ENCODE assay signal across 8 cellular contexts in the genomic region with DNA sequence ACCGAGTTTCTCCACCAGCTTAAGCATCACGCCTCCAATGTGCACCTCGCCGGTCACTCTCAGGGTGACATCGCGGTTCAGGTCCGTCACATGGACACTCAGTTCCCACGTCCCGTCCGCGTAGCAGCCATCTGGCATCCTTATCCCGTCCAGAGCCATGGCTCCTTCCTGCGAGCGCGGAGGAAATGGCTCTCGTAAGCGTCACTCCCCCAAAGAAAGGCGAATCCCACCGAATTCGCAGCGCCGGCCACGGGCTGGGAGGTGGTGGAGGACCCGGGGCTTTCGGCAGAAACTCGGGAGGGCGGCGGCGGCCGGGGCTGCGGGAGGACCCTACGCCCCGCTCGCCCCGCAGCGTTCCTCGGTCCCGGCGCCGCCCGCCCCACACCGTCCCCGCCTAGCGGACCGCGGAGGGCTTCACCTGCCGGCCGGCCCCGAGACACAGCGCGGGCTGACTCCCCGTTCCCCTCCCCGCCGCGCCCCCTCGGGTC. TPM values are rescaled to one million over a fixed set of nuclear protein-coding genes. Genes with fewer than 3 reads are reported as not detected.
A peak's percentile ranks its signal among the peaks of the same experiment; 100 is the strongest.
DNase-seq lines count a peak whose midpoint lies in the region; ATAC-seq, FAIRE-seq and TF ChIP-seq lines count a peak whose summit lies in the region.

No MANE protein-coding gene starts in this region.

- intact Hi-C loops in GM12878 (cut with micrococcal nuclease; ENCODE audit: unreplicated experiment) = loop anchor here (5.0 kb wide), 1 partner anchor 33 kb away; no protein-coding TSS in a partner anchor

- peak; percentile 51 for ATAC-seq in HG02759 (IDR thresholded peaks at IDR 0.05; ENCODE audit: unreplicated experiment)
- ATAC-seq in GM12878 = peak; percentile 70
- ATAC-seq in HG03196 (IDR thresholded peaks at IDR 0.05; ENCODE audit: unreplicated experiment) = no peak

- TF ChIP-seq CTCF in RWPE1 (conservative IDR thresholded peaks at IDR 0.05; ENCODE audit: low read depth) (no peak), GM12878 (IDR thresholded peaks at IDR 0.05 in 2 of 3, conservative IDR thresholded peaks at IDR 0.05 in 1 of 3; ENCODE audit: control insufficient read depth in 2 of 3, extremely low read depth in 1 of 3, insufficient read depth in 1 of 3, low read depth in 3 of 3, low read length in 3 of 3) (no peak), retinal pigment epithelial cell (conservative IDR thresholded peaks at IDR 0.05; ENCODE audit: low read depth, low read length) (no peak)

- no peak for FAIRE-seq in GM12878 (lab: Jason Lieb, UNC)

- no peaks in the 10 kb centered on the region for H4K20me1 ChIP-seq in GM12878 (ENCODE audit: control insufficient read depth, insufficient read depth)

- DNase-seq in RWPE1 (ENCODE audit: low spot score) = peak; percentile 30
- no peak for DNase-seq in GM12878 (ENCODE audit: low read depth, low spot score)
- no peak for DNase-seq in iPS DF 6.9 (ENCODE audit: low read depth, low spot score)
- DNase-seq in retinal pigment epithelial cell (ENCODE audit: low read depth) = no peak
- DNase-seq in stimulated activated naive CD4-positive, alpha-beta T cell treated with Interleukin-2 at 50 U/mL for 16 hours (lab: John Stamatoyannopoulos, UW) = no peak

- WGBS in GM12878 (ENCODE audit: insufficient coverage, insufficient replicate concordance, low lambda C conversion rate, missing lambda C conversion rate) = 8% methylated on average over 38 of the region's 56 CpGs
- no CpG with 5 or more reads among the region's 56 CpGs for WGBS in iPS DF 6.9 (ENCODE audit: insufficient coverage, insufficient read length)

- H3K4me1 ChIP-seq in GM12878 (ENCODE audit: control insufficient read depth, insufficient read depth, low read length) (peaks cover 3% of the 10 kb centered on the region; the same call in 1 of the 2 replicates), iPS DF 6.9 (ENCODE audit: control insufficient read depth, insufficient read depth, low read length) (peaks cover 2% of the 10 kb centered on the region; the same call in 1 of the 2 replicates)

- H3K36me3 ChIP-seq in GM12878 (ENCODE audit: control insufficient read depth in 2 of 2, insufficient read depth in 2 of 2, low read length in 1 of 2) = no peaks in the 10 kb centered on the region
- no peaks in the 10 kb centered on the region for H3K36me3 ChIP-seq in iPS DF 6.9 (ENCODE audit: control insufficient read depth, insufficient read depth, low read length)

- H3K27me3 ChIP-seq in GM12878 (replicated peaks in 1 of 2; ENCODE audit: control insufficient read depth in 2 of 2, insufficient read depth in 2 of 2, low read length in 1 of 2) = peaks cover 1 to 18% of the 10 kb centered on the region in 2 experiments
- H3K27me3 ChIP-seq in iPS DF 6.9 (ENCODE audit: control insufficient read depth, insufficient read depth, low read length) = no peaks in the 10 kb centered on the region

- no peak for TF ChIP-seq RAD21 in GM12878 (IDR thresholded peaks at IDR 0.05; ENCODE audit: insufficient read depth, low read depth, low read length)

- in situ Hi-C loops in GM12878 (cut with MboI) = no loop called here

- CTCF ChIA-PET in RWPE1 (lab: Yijun Ruan, JAX) = interaction anchor here (0.6 kb wide), 1 partner anchor 127 kb away, joined by 7 read pairs; no protein-coding TSS in a partner anchor
- CTCF ChIA-PET in GM12878 (lab: Yijun Ruan, JAX) = no interaction called here

- RAD21 ChIA-PET in GM12878 (lab: Charles Lee; ENCODE audit: unreplicated experiment) = interaction anchor here (1.4 to 2.9 kb wide), 2 partner anchors 13 to 29 kb away, joined by 3 to 19 read pairs; no protein-coding TSS in a partner anchor

- H3K9ac ChIP-seq in GM12878 (ENCODE audit: control insufficient read depth, insufficient read depth, low read length) = no peak overlapping the region; the same call in 1 of the 2 replicates

- no peaks in the 10 kb centered on the region for H3K79me2 ChIP-seq in GM12878 (ENCODE audit: control insufficient read depth, insufficient read depth, low read length)

- H3K27ac ChIP-seq in RWPE1 = peak overlapping the region; percentile 95
- no peak overlapping the region for H3K27ac ChIP-seq in GM12878 (ENCODE audit: control insufficient read depth, insufficient read depth)
- H3K27ac ChIP-seq in iPS DF 6.9 (ENCODE audit: low read length) = no peak overlapping the region

- BruUV-seq in GM12878 (replicated peaks; lab: Mats Ljungman, UMichigan) = no TSS peak

- TF ChIP-seq EP300 in GM12878 (IDR thresholded peaks at IDR 0.05; ENCODE audit: borderline replicate concordance in 1 of 2, control insufficient read depth in 1 of 2, low read depth in 2 of 2, low read length in 2 of 2) = no peak

- H3K4me3 ChIP-seq in GM08714 (ENCODE audit: low read length) (peak overlapping the region; percentile 56), GM12878 (peak overlapping the region; percentile 69), iPS DF 6.9 (ENCODE audit: low read length) (peak overlapping the region; percentile 99), retinal pigment epithelial cell (ENCODE audit: low read length) (peak overlapping the region; percentile 71)

- peak overlapping the region; percentile 50 for H2AFZ ChIP-seq in GM12878 (ENCODE audit: control insufficient read depth, low read depth, low read length)

- POLR2A ChIA-PET in RWPE1 (lab: Yijun Ruan, JAX; ENCODE audit: low non-redundant PET) (no interaction called here), GM12878 (lab: Charles Lee) (no interaction called here)

- H3K9me3 ChIP-seq in GM12878 (replicated peaks; ENCODE audit: control insufficient read depth, insufficient read depth, low read length) (no peaks in the 10 kb centered on the region), iPS DF 6.9 (ENCODE audit: control insufficient read depth, insufficient read depth, low read length) (no peaks in the 10 kb centered on the region)

- H3K4me2 ChIP-seq in GM12878 (ENCODE audit: control insufficient read depth, insufficient read depth) = peak overlapping the region; percentile 98

- no peak for TF ChIP-seq POLR2A in GM12878 (IDR thresholded peaks at IDR 0.05; ENCODE audit: low read depth, low read length)

- SMC1A ChIA-PET in GM12878 (lab: Charles Lee; ENCODE audit: uncharacterized antibody, unreplicated experiment) = interaction anchor here (2.5 to 3.6 kb wide), 2 partner anchors 12 to 25 kb away, joined by 15 to 28 read pairs; no protein-coding TSS in a partner anchor

TF ChIP-seq in GM12878, 131 proteins besides CTCF, POLR2A, EP300 and RAD21:
- 0 out of 2 replicates have a peak, but pooled peaks have one; percentile 11 for TF ChIP-seq NR2F1 (conservative IDR thresholded peaks at IDR 0.05)
- TF ChIP-seq DPF2 (IDR thresholded peaks at IDR 0.05) = peak; percentile 45; the same call in 1 of the 2 replicates
- TF ChIP-seq, protein P1, sequence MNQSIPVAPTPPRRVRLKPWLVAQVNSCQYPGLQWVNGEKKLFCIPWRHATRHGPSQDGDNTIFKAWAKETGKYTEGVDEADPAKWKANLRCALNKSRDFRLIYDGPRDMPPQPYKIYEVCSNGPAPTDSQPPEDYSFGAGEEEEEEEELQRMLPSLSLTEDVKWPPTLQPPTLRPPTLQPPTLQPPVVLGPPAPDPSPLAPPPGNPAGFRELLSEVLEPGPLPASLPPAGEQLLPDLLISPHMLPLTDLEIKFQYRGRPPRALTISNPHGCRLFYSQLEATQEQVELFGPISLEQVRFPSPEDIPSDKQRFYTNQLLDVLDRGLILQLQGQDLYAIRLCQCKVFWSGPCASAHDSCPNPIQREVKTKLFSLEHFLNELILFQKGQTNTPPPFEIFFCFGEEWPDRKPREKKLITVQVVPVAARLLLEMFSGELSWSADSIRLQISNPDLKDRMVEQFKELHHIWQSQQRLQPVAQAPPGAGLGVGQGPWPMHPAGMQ (IDR thresholded peaks at IDR 0.05; ENCODE audit: borderline replicate concordance) = no peak

RNA-seq across cellular contexts. Expression of gene FERMT2, which starts 0.4 kb away (rescaled TPM):
- 49.5 and 53.7 TPM in 2 replicates for total RNA-seq in GM12878 (2013; cell fraction: nucleolus; rRNA removed)
- total RNA-seq in GM12878 (2014; rRNA removed) (20.8 and 25.2 TPM in 2 replicates), GM12878 (2014; rRNA removed; fragmentation: Illumina TruSeq; extraction: Trizol) (23.7 and 24.6 TPM in 2 replicates), GM12878 (2021) (22.6 and 26.6 TPM in 2 replicates)
- 1.2 TPM for polyA plus RNA-seq in GM12878 (2011; ENCODE audit: low read depth)
- polyA plus RNA-seq in GM12878 (2011; rRNA removed) (6.1 and 8.9 TPM in 2 replicates), GM12878 (2014; fragmentation: Illumina TruSeq; extraction: Trizol) (35.5 and 42.5 TPM in 2 replicates), GM12878 (2014; fragmentation: Nextera tagmentation; extraction: Ambion mirVana) (1 to 10 TPM; 4.9 to 8.6 TPM), GM12878 (2014; rRNA removed) (15.6 and 19.7 TPM in 2 replicates), GM12878 (2016; fragmentation: Nextera tagmentation; extraction: Ambion mirVana) (10 to 100 TPM; 16.9 to 19.3 TPM)
- polyA plus RNA-seq in GM12878 (2011; cell fraction: cytosol; rRNA removed) = 2.0 and 2.4 TPM in 2 replicates
- 4.9 and 5.3 TPM in 2 replicates for polyA plus RNA-seq in GM12878 (2011; cell fraction: nucleus; rRNA removed)
- polyA plus RNA-seq in GM12878 (2012) = 1.6 and 1.7 TPM in 2 replicates
- 3.5 and 4.6 TPM in 2 replicates for polyA minus RNA-seq in GM12878 (2011; rRNA and poly(A)+ RNA removed)
- 2.6 and 3.5 TPM in 2 replicates for polyA minus RNA-seq in GM12878 (2011; cell fraction: cytosol; rRNA and poly(A)+ RNA removed)
- 1.5 and 2.3 TPM in 2 replicates for polyA minus RNA-seq in GM12878 (2011; cell fraction: nucleus; rRNA and poly(A)+ RNA removed)
